Comparison of ENCODE assay signal across 14 cellular contexts in the genomic region with DNA sequence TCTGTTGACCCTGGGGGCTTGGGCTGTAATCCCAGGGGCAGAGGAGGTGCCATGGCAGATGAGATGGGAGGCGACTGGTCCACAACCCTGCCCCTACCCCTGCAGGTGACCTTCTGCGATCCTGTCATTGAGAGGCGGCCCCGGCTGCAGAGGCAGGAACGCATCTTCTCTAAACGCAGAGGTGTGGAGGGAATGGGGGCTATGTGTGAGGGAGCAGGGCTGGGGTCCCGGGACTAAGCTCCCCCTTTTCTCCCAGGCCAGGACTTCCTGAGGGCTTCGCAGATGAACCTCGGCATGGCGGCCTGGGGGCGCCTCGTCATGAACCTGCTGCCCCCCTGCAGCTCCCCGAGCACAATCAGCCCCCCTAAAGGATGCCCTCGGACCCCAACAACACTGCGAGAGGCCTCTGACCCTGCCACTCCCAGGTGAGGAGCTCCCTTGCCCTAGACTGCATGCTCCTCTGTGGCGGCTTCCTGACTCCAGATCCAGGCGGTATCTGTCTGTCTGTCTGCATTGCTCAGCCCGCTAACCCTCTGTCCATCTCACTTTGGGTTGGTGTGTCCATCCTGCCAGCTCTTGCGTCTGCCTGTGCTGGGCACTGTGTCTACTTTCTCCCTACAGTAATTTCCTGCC.
"Had no signal": no experiment of that assay in that cellular context is flagged by ENCODE, and none has a peak within 500 bp of the region (broad histone marks: within the 10 kb centered on the region; RNA-seq: fewer than 3 reads in every experiment).

No MANE protein-coding gene starts in this region.

- H3K9me3 Mint-ChIP-seq: activated CD8-positive, alpha-beta T cell treated with anti-CD3 and anti-CD28 coated beads for 36 hours; activated T-cell treated with anti-CD3 and anti-CD28 coated beads, Interleukin-2, amount 50 U/mL, for 4 hours; mesothelial cell of epicardium; stimulated activated memory B cell treated with anti-CD40 and anti-IgM and Interleukin-4, amounts not matched to agents 10 μg/mL and 1 μg/mL and 100 μg/mL, for 72 hours had no signal

- H3K4me3 ChIP-seq: esophagus muscularis mucosa, hepatocyte, lung, tibial artery, vagina had no signal

- H3K36me3 ChIP-seq: vagina had no signal

- H3K4me3 Mint-ChIP-seq: activated CD8-positive, alpha-beta T cell treated with anti-CD3 and anti-CD28 coated beads for 36 hours; activated T-cell treated with anti-CD3 and anti-CD28 coated beads, Interleukin-2, amount 50 U/mL, for 4 hours; mesothelial cell of epicardium; stimulated activated memory B cell treated with anti-CD40 and anti-IgM and Interleukin-4, amounts not matched to agents 10 μg/mL and 1 μg/mL and 100 μg/mL, for 72 hours had no signal

- DNase-seq: activated CD4-positive, alpha-beta T cell treated with anti-CD3 and anti-CD28 coated beads for 4 hours; activated CD8-positive, alpha-beta T cell treated with anti-CD3 and anti-CD28 coated beads for 36 hours; activated effector memory CD4-positive, alpha-beta T cell treated with anti-CD3 and anti-CD28 coated beads, Interleukin-2, amount 50 U/mL, for 16 hours; activated T-cell treated with anti-CD3 and anti-CD28 coated beads, Interleukin-2, amount 50 U/mL, for 4 hours; T-helper 2 cell had no signal

- H3K4me1 ChIP-seq: esophagus muscularis mucosa, tibial artery, vagina had no signal

- H3K4me2 ChIP-seq: hepatocyte had no signal

- H3K36me3 Mint-ChIP-seq: mesothelial cell of epicardium had no signal

- H3K27ac Mint-ChIP-seq: activated CD8-positive, alpha-beta T cell treated with anti-CD3 and anti-CD28 coated beads for 36 hours; mesothelial cell of epicardium; stimulated activated memory B cell treated with anti-CD40 and anti-IgM and Interleukin-4, amounts not matched to agents 10 μg/mL and 1 μg/mL and 100 μg/mL, for 72 hours had no signal

- H3K79me2 ChIP-seq: hepatocyte had no signal

- H3K9me3 ChIP-seq: esophagus muscularis mucosa, tibial artery, vagina had no signal

- H2AFZ ChIP-seq: hepatocyte had no signal

- FAIRE-seq: astrocyte, colon had no signal

- H3K27me3 ChIP-seq: esophagus muscularis mucosa, hepatocyte, tibial artery, vagina had no signal

- H3K4me1 Mint-ChIP-seq: mesothelial cell of epicardium; stimulated activated memory B cell treated with anti-CD40 and anti-IgM and Interleukin-4, amounts not matched to agents 10 μg/mL and 1 μg/mL and 100 μg/mL, for 72 hours had no signal

- H3K27ac ChIP-seq: esophagus muscularis mucosa, hepatocyte, tibial artery, vagina had no signal

- H3K27me3 Mint-ChIP-seq: activated CD8-positive, alpha-beta T cell treated with anti-CD3 and anti-CD28 coated beads for 36 hours; stimulated activated memory B cell treated with anti-CD40 and anti-IgM and Interleukin-4, amounts not matched to agents 10 μg/mL and 1 μg/mL and 100 μg/mL, for 72 hours had no signal

- ATAC-seq: activated CD8-positive, alpha-beta T cell treated with anti-CD3 and anti-CD28 coated beads for 36 hours; activated T-cell treated with anti-CD3 and anti-CD28 coated beads, Interleukin-2, amount 50 U/mL, for 4 hours had no signal
